13 cellular contexts compared by ENCODE assay signal in genomic region chr10:33195608-33196376, GRCh38.
DNase-seq lines count a peak whose midpoint lies in the region; ATAC-seq, FAIRE-seq and TF ChIP-seq lines count a peak whose summit lies in the region.
"Had no signal": no experiment of that assay in that cellular context is flagged by ENCODE, and none has a peak within 500 bp of the region (broad histone marks: within the 10 kb centered on the region; RNA-seq: fewer than 3 reads in every experiment).

No MANE protein-coding gene starts in this region.

- no peak for TF ChIP-seq CTCF in astrocyte (IDR thresholded peaks at IDR 0.05; ENCODE audit: insufficient read depth, low read depth, low read length)
- no peak for TF ChIP-seq CTCF in left lung (IDR thresholded peaks at IDR 0.05)
- TF ChIP-seq CTCF in foreskin keratinocyte (conservative IDR thresholded peaks at IDR 0.05) = no peak

- ATAC-seq in left lung (no peak), foreskin keratinocyte (no peak), GM21737 (IDR thresholded peaks at IDR 0.05; ENCODE audit: unreplicated experiment) (no peak)
- ATAC-seq: HCT116; naive thymus-derived CD8-positive, alpha-beta T cell had no signal

- H3K36me3 ChIP-seq in astrocyte (ENCODE audit: insufficient read depth, low read length) (peaks cover 30% of the 10 kb centered on the region), left lung (peaks cover 0 to 14% of the 10 kb centered on the region in 2 donors), small intestine (ENCODE audit: control insufficient read depth in 2 of 2, insufficient read depth in 2 of 2, low read length in 2 of 2) (no peaks in the 10 kb centered on the region)
- H3K36me3 ChIP-seq: WERI-Rb-1 had no signal

- no peak overlapping the region for H3K9ac ChIP-seq in astrocyte (ENCODE audit: low read length)

- H2AFZ ChIP-seq in astrocyte (ENCODE audit: low read depth, low read length) = no peak overlapping the region

- no peak overlapping the region for H3K4me3 ChIP-seq in astrocyte (ENCODE audit: insufficient read depth, low read depth, low read length)
- H3K4me3 ChIP-seq in left lung = no peak overlapping the region
- no peak overlapping the region for H3K4me3 ChIP-seq in small intestine (ENCODE audit: low read depth in 1 of 2, low read length in 2 of 2)
- H3K4me3 ChIP-seq: skin epidermis had no signal

- no peak overlapping the region for H3K4me3 Mint-ChIP-seq in astrocyte (ENCODE audit: unreplicated experiment)
- H3K4me3 Mint-ChIP-seq: activated naive CD8-positive, alpha-beta T cell; naive thymus-derived CD8-positive, alpha-beta T cell had no signal

- H3K4me2 ChIP-seq in astrocyte (ENCODE audit: low read length) = no peak overlapping the region

- peaks cover 10% of the 10 kb centered on the region for H3K36me3 Mint-ChIP-seq in astrocyte (ENCODE audit: low read depth, unreplicated experiment)
- H3K36me3 Mint-ChIP-seq: activated naive CD8-positive, alpha-beta T cell; naive thymus-derived CD8-positive, alpha-beta T cell had no signal

- WGBS in small intestine, 3 donors = 70 to 75% (median 74%) methylated on average over 8 of the region's 8 CpGs

- DNase-seq in HT1080 (ENCODE audit: low read depth) (peak; percentile 57), astrocyte (ENCODE audit: low read depth) (peak; percentile 77), left lung (no peak), small intestine (peak; percentile 12), NCI-H187 (lab: John Stamatoyannopoulos, UW) (no peak), foreskin keratinocyte (no peak)
- DNase-seq: MV-4-11; naive thymus-derived CD8-positive, alpha-beta T cell; WERI-Rb-1 had no signal

- H3K27me3 ChIP-seq in astrocyte (ENCODE audit: insufficient read depth, low read length) (no peaks in the 10 kb centered on the region), left lung (no peaks in the 10 kb centered on the region), small intestine (ENCODE audit: control insufficient read depth in 2 of 2, insufficient read depth in 2 of 2, low read length in 2 of 2) (no peaks in the 10 kb centered on the region), foreskin keratinocyte (no peaks in the 10 kb centered on the region)

- FAIRE-seq in astrocyte (lab: Jason Lieb, UNC) = peak; percentile 20
- FAIRE-seq in small intestine (lab: Jason Lieb, UNC) = no peak

- H3K27me3 Mint-ChIP-seq in astrocyte (ENCODE audit: low read depth, unreplicated experiment) = no peaks in the 10 kb centered on the region
- H3K27me3 Mint-ChIP-seq: activated naive CD8-positive, alpha-beta T cell had no signal

- H3K4me1 ChIP-seq in astrocyte (ENCODE audit: insufficient read depth, low read length) (peaks cover 41% of the 10 kb centered on the region), left lung (peaks cover 32 to 45% of the 10 kb centered on the region in 2 donors), small intestine (ENCODE audit: control insufficient read depth in 2 of 2, insufficient read depth in 1 of 2, low read depth in 1 of 2, low read length in 1 of 2) (peaks cover 0 to 13% of the 10 kb centered on the region in 2 donors), foreskin keratinocyte (peaks cover 15% of the 10 kb centered on the region)

- H3K4me1 Mint-ChIP-seq in astrocyte (ENCODE audit: low read depth, unreplicated experiment) = peaks cover 27% of the 10 kb centered on the region

- intact Hi-C loops in left lung (cut with DNase I) = no loop called here

- H3K9me3 Mint-ChIP-seq in astrocyte (ENCODE audit: unreplicated experiment) = no peaks in the 10 kb centered on the region
- H3K9me3 Mint-ChIP-seq: naive thymus-derived CD8-positive, alpha-beta T cell had no signal

- H4K20me1 ChIP-seq in astrocyte (ENCODE audit: insufficient read depth, low read length) = no peaks in the 10 kb centered on the region

- peak overlapping the region; percentile 1 for H3K27ac Mint-ChIP-seq in astrocyte (ENCODE audit: unreplicated experiment)
- H3K27ac Mint-ChIP-seq: activated naive CD8-positive, alpha-beta T cell had no signal

- H3K9me3 ChIP-seq in astrocyte (ENCODE audit: insufficient read depth, low read depth, low read length) (no peaks in the 10 kb centered on the region), left lung (no peaks in the 10 kb centered on the region), small intestine (ENCODE audit: control insufficient read depth, low read depth) (no peaks in the 10 kb centered on the region)

- no peaks in the 10 kb centered on the region for H3K79me2 ChIP-seq in astrocyte (ENCODE audit: insufficient read depth, low read length)

- H3K27ac ChIP-seq in astrocyte (ENCODE audit: low read depth, low read length) (peak overlapping the region; percentile 17), left lung (peak overlapping the region; percentile 61 to 72), small intestine (ENCODE audit: low read depth in 1 of 2, low read length in 1 of 2) (peak overlapping the region in 1 of 2 donors; percentile 88), foreskin keratinocyte (no peak overlapping the region)
- H3K27ac ChIP-seq: WERI-Rb-1 had no signal

Comparison
In these comparisons a context has a peak if more than half of its experiments do, and no peak if none do; other contexts are left out.
1. DNase-seq: peak in HT1080 (single experiment), astrocyte (single experiment) and small intestine (single experiment); none in left lung (0 of 2), NCI-H187 (0 of 2) and foreskin keratinocyte (0 of 2).